1 cellular context compared by ENCODE assay signal in the genomic region with DNA sequence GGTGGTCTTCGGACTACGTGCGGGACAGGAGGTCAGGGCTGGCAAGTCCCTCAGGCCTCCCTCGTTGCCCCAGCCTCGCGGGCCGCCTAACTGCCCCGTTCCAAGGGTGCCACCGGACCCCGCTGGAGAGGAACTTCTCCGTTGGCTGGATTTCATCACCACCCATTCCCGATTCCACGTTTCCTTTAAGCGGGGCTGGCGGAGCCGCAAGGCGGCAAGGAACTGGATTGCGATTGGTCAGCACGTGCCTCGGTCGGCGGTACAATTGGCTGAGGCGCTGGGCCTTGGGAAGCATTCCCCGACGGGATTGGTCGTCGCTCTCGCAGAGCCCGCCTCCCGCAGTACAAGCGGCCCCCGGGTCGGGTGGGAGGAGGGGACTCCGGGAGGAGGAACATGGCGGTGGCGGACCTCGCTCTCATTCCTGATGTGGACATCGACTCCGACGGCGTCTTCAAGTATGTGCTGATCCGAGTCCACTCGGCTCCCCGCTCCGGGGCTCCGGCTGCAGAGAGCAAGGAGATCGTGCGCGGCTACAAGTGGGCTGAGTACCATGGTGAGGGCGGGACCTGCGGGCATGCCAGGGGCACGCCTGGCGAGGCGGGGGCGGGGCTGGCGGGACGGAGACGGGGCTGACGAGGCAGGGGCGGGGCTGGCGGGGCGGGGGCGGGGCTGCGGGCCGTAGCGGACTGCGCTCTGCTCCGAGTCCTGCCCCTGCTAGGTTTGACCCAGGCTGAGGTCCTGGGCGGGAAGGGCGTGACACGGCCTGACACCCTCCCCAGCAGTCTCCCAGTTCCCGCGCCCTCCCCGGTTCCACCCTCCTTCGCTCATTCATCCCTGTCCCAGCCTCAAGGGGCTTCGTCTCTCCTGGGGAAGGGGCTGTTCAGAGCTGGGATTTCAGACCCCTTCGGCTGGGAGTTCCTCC.
TF ChIP-seq lines count a peak whose summit lies in the region.

A gene (plus strand): TSS at position 372 of the 922 bp plus-strand sequence. CDS start 22 bp downstream, at position 394.

TF ChIP-seq in WTC11, 78 proteins besides CTCF, POLR2A, EP300 and RAD21 (continued from another document and continues in another):
- TF ChIP-seq, protein P1, sequence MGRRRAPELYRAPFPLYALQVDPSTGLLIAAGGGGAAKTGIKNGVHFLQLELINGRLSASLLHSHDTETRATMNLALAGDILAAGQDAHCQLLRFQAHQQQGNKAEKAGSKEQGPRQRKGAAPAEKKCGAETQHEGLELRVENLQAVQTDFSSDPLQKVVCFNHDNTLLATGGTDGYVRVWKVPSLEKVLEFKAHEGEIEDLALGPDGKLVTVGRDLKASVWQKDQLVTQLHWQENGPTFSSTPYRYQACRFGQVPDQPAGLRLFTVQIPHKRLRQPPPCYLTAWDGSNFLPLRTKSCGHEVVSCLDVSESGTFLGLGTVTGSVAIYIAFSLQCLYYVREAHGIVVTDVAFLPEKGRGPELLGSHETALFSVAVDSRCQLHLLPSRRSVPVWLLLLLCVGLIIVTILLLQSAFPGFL (CRISPR knock-in tag; IDR thresholded peaks at IDR 0.05; ENCODE audit: borderline replicate concordance), result no peak
- TF ChIP-seq ETV6 (CRISPR knock-in tag; IDR thresholded peaks at IDR 0.05) (no peak), NFE2L1 (CRISPR knock-in tag; IDR thresholded peaks at IDR 0.05) (no peak), NFYB (CRISPR knock-in tag; conservative IDR thresholded peaks at IDR 0.05; ENCODE audit: low read depth) (peak; percentile 98), TEAD4 (CRISPR knock-in tag; IDR thresholded peaks at IDR 0.05) (no peak), HMGA2 (CRISPR knock-in tag; IDR thresholded peaks at IDR 0.05) (no peak), ATF1 (CRISPR knock-in tag; IDR thresholded peaks at IDR 0.05) (no peak), GTF2I (CRISPR knock-in tag; conservative IDR thresholded peaks at IDR 0.05) (no peak), ZBTB21 (CRISPR knock-in tag; IDR thresholded peaks at IDR 0.05; ENCODE audit: borderline replicate concordance) (peak; percentile 15; the same call in 1 of the 2 replicates), ESRRA (CRISPR knock-in tag; IDR thresholded peaks at IDR 0.05; ENCODE audit: borderline replicate concordance) (no peak), CBFB (CRISPR knock-in tag; IDR thresholded peaks at IDR 0.05; ENCODE audit: low read depth) (no peak), MYBL2 (CRISPR knock-in tag; IDR thresholded peaks at IDR 0.05) (peak; percentile 34; the same call in 1 of the 2 replicates), ELF4 (CRISPR knock-in tag; IDR thresholded peaks at IDR 0.05; ENCODE audit: low read depth) (no peak), PRRX2 (CRISPR knock-in tag; IDR thresholded peaks at IDR 0.05) (no peak), EMX1 (CRISPR knock-in tag; IDR thresholded peaks at IDR 0.05) (no peak), MXD4 (CRISPR knock-in tag; IDR thresholded peaks at IDR 0.05; ENCODE audit: borderline replicate concordance) (no peak), ZNF423 (CRISPR knock-in tag; IDR thresholded peaks at IDR 0.05) (no peak), TCF7 (CRISPR knock-in tag; IDR thresholded peaks at IDR 0.05; ENCODE audit: low read depth) (no peak), ZNF138 (CRISPR knock-in tag; conservative IDR thresholded peaks at IDR 0.05) (no peak), CREM (CRISPR knock-in tag; IDR thresholded peaks at IDR 0.05) (peak; percentile 68; the same call in 1 of the 2 replicates), ZNF416 (CRISPR knock-in tag; IDR thresholded peaks at IDR 0.05) (0 out of 2 replicates have a peak, but pooled peaks have one; percentile 81), RORB (CRISPR knock-in tag; IDR thresholded peaks at IDR 0.05) (no peak), TP53 (CRISPR knock-in tag; IDR thresholded peaks at IDR 0.05) (peak; percentile 90; the same call in 1 of the 2 replicates)
- TF ChIP-seq, protein P2, sequence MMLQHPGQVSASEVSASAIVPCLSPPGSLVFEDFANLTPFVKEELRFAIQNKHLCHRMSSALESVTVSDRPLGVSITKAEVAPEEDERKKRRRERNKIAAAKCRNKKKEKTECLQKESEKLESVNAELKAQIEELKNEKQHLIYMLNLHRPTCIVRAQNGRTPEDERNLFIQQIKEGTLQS (CRISPR knock-in tag; conservative IDR thresholded peaks at IDR 0.05), result peak; percentile 94
- TF ChIP-seq, protein P3, sequence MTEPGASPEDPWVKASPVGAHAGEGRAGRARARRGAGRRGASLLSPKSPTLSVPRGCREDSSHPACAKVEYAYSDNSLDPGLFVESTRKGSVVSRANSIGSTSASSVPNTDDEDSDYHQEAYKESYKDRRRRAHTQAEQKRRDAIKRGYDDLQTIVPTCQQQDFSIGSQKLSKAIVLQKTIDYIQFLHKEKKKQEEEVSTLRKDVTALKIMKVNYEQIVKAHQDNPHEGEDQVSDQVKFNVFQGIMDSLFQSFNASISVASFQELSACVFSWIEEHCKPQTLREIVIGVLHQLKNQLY (CRISPR knock-in tag; IDR thresholded peaks at IDR 0.05), result no peak
- TF ChIP-seq, protein P4, sequence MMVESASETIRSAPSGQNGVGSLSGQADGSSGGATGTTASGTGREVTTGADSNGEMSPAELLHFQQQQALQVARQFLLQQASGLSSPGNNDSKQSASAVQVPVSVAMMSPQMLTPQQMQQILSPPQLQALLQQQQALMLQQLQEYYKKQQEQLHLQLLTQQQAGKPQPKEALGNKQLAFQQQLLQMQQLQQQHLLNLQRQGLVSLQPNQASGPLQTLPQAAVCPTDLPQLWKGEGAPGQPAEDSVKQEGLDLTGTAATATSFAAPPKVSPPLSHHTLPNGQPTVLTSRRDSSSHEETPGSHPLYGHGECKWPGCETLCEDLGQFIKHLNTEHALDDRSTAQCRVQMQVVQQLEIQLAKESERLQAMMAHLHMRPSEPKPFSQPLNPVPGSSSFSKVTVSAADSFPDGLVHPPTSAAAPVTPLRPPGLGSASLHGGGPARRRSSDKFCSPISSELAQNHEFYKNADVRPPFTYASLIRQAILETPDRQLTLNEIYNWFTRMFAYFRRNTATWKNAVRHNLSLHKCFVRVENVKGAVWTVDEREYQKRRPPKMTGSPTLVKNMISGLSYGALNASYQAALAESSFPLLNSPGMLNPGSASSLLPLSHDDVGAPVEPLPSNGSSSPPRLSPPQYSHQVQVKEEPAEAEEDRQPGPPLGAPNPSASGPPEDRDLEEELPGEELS (CRISPR knock-in tag; IDR thresholded peaks at IDR 0.05), result no peak
- TF ChIP-seq, protein P5, sequence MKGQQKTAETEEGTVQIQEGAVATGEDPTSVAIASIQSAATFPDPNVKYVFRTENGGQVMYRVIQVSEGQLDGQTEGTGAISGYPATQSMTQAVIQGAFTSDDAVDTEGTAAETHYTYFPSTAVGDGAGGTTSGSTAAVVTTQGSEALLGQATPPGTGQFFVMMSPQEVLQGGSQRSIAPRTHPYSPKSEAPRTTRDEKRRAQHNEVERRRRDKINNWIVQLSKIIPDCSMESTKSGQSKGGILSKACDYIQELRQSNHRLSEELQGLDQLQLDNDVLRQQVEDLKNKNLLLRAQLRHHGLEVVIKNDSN (CRISPR knock-in tag; IDR thresholded peaks at IDR 0.05), result peak; percentile 76; the same call in 1 of the 2 replicates
- TF ChIP-seq, protein P6, sequence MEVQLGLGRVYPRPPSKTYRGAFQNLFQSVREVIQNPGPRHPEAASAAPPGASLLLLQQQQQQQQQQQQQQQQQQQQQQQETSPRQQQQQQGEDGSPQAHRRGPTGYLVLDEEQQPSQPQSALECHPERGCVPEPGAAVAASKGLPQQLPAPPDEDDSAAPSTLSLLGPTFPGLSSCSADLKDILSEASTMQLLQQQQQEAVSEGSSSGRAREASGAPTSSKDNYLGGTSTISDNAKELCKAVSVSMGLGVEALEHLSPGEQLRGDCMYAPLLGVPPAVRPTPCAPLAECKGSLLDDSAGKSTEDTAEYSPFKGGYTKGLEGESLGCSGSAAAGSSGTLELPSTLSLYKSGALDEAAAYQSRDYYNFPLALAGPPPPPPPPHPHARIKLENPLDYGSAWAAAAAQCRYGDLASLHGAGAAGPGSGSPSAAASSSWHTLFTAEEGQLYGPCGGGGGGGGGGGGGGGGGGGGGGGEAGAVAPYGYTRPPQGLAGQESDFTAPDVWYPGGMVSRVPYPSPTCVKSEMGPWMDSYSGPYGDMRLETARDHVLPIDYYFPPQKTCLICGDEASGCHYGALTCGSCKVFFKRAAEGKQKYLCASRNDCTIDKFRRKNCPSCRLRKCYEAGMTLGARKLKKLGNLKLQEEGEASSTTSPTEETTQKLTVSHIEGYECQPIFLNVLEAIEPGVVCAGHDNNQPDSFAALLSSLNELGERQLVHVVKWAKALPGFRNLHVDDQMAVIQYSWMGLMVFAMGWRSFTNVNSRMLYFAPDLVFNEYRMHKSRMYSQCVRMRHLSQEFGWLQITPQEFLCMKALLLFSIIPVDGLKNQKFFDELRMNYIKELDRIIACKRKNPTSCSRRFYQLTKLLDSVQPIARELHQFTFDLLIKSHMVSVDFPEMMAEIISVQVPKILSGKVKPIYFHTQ (CRISPR knock-in tag; IDR thresholded peaks at IDR 0.05), result no peak
- TF ChIP-seq, protein P7, sequence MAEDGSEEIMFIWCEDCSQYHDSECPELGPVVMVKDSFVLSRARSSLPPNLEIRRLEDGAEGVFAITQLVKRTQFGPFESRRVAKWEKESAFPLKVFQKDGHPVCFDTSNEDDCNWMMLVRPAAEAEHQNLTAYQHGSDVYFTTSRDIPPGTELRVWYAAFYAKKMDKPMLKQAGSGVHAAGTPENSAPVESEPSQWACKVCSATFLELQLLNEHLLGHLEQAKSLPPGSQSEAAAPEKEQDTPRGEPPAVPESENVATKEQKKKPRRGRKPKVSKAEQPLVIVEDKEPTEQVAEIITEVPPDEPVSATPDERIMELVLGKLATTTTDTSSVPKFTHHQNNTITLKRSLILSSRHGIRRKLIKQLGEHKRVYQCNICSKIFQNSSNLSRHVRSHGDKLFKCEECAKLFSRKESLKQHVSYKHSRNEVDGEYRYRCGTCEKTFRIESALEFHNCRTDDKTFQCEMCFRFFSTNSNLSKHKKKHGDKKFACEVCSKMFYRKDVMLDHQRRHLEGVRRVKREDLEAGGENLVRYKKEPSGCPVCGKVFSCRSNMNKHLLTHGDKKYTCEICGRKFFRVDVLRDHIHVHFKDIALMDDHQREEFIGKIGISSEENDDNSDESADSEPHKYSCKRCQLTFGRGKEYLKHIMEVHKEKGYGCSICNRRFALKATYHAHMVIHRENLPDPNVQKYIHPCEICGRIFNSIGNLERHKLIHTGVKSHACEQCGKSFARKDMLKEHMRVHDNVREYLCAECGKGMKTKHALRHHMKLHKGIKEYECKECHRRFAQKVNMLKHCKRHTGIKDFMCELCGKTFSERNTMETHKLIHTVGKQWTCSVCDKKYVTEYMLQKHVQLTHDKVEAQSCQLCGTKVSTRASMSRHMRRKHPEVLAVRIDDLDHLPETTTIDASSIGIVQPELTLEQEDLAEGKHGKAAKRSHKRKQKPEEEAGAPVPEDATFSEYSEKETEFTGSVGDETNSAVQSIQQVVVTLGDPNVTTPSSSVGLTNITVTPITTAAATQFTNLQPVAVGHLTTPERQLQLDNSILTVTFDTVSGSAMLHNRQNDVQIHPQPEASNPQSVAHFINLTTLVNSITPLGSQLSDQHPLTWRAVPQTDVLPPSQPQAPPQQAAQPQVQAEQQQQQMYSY (CRISPR knock-in tag; IDR thresholded peaks at IDR 0.05), result peak; percentile 88
- TF ChIP-seq, protein P8, sequence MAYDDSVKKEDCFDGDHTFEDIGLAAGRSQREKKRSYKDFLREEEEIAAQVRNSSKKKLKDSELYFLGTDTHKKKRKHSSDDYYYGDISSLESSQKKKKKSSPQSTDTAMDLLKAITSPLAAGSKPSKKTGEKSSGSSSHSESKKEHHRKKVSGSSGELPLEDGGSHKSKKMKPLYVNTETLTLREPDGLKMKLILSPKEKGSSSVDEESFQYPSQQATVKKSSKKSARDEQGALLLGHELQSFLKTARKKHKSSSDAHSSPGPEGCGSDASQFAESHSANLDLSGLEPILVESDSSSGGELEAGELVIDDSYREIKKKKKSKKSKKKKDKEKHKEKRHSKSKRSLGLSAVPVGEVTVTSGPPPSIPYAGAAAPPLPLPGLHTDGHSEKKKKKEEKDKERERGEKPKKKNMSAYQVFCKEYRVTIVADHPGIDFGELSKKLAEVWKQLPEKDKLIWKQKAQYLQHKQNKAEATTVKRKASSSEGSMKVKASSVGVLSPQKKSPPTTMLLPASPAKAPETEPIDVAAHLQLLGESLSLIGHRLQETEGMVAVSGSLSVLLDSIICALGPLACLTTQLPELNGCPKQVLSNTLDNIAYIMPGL (CRISPR knock-in tag; IDR thresholded peaks at IDR 0.05), result peak; percentile 30; the same call in 1 of the 2 replicates
- TF ChIP-seq, protein P9, sequence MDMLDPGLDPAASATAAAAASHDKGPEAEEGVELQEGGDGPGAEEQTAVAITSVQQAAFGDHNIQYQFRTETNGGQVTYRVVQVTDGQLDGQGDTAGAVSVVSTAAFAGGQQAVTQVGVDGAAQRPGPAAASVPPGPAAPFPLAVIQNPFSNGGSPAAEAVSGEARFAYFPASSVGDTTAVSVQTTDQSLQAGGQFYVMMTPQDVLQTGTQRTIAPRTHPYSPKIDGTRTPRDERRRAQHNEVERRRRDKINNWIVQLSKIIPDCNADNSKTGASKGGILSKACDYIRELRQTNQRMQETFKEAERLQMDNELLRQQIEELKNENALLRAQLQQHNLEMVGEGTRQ (CRISPR knock-in tag; IDR thresholded peaks at IDR 0.05), result peak; percentile 86
- TF ChIP-seq, protein P10, sequence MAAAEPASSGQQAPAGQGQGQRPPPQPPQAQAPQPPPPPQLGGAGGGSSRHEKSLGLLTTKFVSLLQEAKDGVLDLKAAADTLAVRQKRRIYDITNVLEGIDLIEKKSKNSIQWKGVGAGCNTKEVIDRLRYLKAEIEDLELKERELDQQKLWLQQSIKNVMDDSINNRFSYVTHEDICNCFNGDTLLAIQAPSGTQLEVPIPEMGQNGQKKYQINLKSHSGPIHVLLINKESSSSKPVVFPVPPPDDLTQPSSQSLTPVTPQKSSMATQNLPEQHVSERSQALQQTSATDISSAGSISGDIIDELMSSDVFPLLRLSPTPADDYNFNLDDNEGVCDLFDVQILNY (CRISPR knock-in tag; IDR thresholded peaks at IDR 0.05), result peak; percentile 85; the same call in 1 of the 2 replicates
- TF ChIP-seq, protein P11, sequence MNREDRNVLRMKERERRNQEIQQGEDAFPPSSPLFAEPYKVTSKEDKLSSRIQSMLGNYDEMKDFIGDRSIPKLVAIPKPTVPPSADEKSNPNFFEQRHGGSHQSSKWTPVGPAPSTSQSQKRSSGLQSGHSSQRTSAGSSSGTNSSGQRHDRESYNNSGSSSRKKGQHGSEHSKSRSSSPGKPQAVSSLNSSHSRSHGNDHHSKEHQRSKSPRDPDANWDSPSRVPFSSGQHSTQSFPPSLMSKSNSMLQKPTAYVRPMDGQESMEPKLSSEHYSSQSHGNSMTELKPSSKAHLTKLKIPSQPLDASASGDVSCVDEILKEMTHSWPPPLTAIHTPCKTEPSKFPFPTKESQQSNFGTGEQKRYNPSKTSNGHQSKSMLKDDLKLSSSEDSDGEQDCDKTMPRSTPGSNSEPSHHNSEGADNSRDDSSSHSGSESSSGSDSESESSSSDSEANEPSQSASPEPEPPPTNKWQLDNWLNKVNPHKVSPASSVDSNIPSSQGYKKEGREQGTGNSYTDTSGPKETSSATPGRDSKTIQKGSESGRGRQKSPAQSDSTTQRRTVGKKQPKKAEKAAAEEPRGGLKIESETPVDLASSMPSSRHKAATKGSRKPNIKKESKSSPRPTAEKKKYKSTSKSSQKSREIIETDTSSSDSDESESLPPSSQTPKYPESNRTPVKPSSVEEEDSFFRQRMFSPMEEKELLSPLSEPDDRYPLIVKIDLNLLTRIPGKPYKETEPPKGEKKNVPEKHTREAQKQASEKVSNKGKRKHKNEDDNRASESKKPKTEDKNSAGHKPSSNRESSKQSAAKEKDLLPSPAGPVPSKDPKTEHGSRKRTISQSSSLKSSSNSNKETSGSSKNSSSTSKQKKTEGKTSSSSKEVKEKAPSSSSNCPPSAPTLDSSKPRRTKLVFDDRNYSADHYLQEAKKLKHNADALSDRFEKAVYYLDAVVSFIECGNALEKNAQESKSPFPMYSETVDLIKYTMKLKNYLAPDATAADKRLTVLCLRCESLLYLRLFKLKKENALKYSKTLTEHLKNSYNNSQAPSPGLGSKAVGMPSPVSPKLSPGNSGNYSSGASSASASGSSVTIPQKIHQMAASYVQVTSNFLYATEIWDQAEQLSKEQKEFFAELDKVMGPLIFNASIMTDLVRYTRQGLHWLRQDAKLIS (CRISPR knock-in tag; IDR thresholded peaks at IDR 0.05; ENCODE audit: borderline replicate concordance), result no peak
